ENCODE assay signal across 14 cellular contexts in the genomic region with DNA sequence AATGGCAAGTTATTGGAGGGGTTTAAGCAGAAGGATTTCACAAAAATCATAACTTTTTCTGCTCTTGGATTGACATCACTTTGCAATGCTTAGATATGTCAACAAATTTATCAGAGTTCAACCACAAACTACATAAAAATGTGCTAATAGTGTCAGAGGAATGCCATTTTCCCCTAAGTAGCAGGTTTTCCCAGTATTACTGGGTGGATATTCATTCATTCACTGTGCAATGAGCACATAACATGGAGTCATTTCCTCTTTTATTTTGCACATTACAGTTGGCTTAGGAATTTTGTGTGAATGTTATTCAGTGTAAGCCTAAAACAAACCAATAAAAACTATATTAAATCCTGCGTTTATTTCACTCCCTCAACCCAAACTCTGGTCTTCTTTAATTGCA.
A peak's percentile ranks its signal among the peaks of the same experiment; 100 is the strongest.
DNase-seq lines count a peak whose midpoint lies in the region; ATAC-seq, FAIRE-seq and TF ChIP-seq lines count a peak whose summit lies in the region.
"Had no signal": no experiment of that assay in that cellular context is flagged by ENCODE, and none has a peak within 500 bp of the region (broad histone marks: within the 10 kb centered on the region; RNA-seq: fewer than 3 reads in every experiment).

No MANE protein-coding gene starts in this region.

- TF ChIP-seq POLR2A in uterus (IDR thresholded peaks at IDR 0.05), result no peak

- ATAC-seq in RWPE2 (ENCODE audit: low read depth) (peak; percentile 53), esophagus mucosa (peak; percentile 47)
- ATAC-seq: CD8-positive, alpha-beta T cell; HCT116 had no signal

- no peaks in the 10 kb centered on the region for H3K36me3 ChIP-seq in RWPE2 (ENCODE audit: low read depth)
- no peaks in the 10 kb centered on the region for H3K36me3 ChIP-seq in uterus

- no peak for DNase-seq in RWPE2 (ENCODE audit: low spot score)
- DNase-seq in DMS79 (lab: John Stamatoyannopoulos, UW), result no peak
- DNase-seq in DMS114 treated with DMSO at 0.1 percent for 48 hours (lab: John Stamatoyannopoulos, UW; ENCODE audit: unreplicated experiment), result no peak
- no peak for DNase-seq in uterus
- DNase-seq: C1 segment of cervical spinal cord; Caco-2; CD8-positive, alpha-beta T cell; DMS79 treated with DMSO at 0.1 percent for 48 hours; H9 had no signal

- no peak overlapping the region for H3K27ac ChIP-seq in RWPE2 (ENCODE audit: poor library complexity, severe bottlenecking)
- no peak overlapping the region for H3K27ac ChIP-seq in uterus

- H3K4me1 ChIP-seq in RWPE2 (ENCODE audit: insufficient read depth, poor library complexity, severe bottlenecking), result no peaks in the 10 kb centered on the region
- H3K4me1 ChIP-seq in uterus, result no peaks in the 10 kb centered on the region
- H3K4me1 ChIP-seq: Caco-2 had no signal

- FAIRE-seq in endometrium (lab: Jason Lieb, UNC), result peak; percentile 21
- FAIRE-seq: G401.6, GM12892 had no signal

- H3K27me3 ChIP-seq in RWPE2 (ENCODE audit: insufficient read depth, poor library complexity, severe bottlenecking) (no peaks in the 10 kb centered on the region), uterus (no peaks in the 10 kb centered on the region)

- H3K4me3 ChIP-seq in RWPE2 (ENCODE audit: severe bottlenecking) (no peak overlapping the region), uterus (no peak overlapping the region)

- H3K9me3 ChIP-seq in RWPE2 (ENCODE audit: severe bottlenecking) (peaks cover 3% of the 10 kb centered on the region), uterus (no peaks in the 10 kb centered on the region)
- H3K9me3 ChIP-seq: Caco-2 had no signal

- intact Hi-C loops in uterus (cut with DNase I; ENCODE audit: low total_unique reads), result no loop called here

- TF ChIP-seq CTCF in RWPE2 (IDR thresholded peaks at IDR 0.05; ENCODE audit: poor library complexity, severe bottlenecking) (no peak), uterus (IDR thresholded peaks at IDR 0.05) (no peak)
